Comparison of ENCODE assay signal across 8 cellular contexts in the genomic region with DNA sequence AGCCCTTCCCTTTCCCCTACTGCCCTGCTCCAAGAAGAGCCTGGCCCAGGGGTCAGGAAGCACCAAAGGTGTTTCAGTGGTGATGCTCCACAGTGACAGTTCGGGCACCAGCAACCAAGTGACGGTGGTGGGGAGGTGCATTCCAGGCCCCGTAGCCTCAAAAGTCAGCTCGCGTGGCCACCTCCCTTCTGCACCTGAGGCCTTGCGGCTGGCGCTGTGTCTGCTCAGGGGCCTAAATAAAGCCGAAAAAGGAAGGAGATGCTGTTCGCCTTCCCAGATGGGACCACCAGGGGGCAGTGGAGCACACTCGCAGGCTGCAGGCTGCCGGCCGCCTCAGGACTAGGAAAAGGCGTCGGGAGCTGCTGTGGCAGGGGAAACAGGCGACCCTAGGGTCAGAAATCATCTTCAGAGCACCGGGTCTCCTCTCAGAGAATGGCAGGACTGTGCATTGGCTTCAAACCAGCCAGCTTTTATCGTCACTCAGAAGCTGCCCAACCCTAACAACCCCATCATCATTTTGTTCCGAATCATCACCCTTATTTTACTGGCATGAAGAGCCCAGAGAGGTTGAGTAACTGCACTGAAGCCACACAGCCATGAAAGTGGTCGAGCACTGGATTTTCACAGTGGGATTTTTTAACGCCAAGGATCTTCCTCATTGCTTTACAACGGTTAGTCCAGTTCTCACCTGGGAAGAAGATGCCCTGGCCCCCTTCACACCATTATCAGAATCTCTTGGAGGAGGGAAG.
DNase-seq lines count a peak whose midpoint lies in the region; ATAC-seq and TF ChIP-seq lines count a peak whose summit lies in the region.

No MANE protein-coding gene starts in this region.

- no peak overlapping the region for H3K27ac ChIP-seq in left ventricle myocardium inferior (replicated peaks)

- H3K4me1 ChIP-seq in left ventricle myocardium inferior, result no peaks in the 10 kb centered on the region

- DNase-seq in AG08395 (ENCODE audit: low spot score) (peak; percentile 33), NCI-H2227 treated with DMSO at 0.1 percent for 48 hours (lab: John Stamatoyannopoulos, UW) (peak; percentile 52), activated T-cell treated with anti-CD3 and anti-CD28 coated beads for 48 hours (ENCODE audit: low read depth) (peak; percentile 40), left ventricle myocardium inferior (peak; percentile 45), sciatic nerve (ENCODE audit: low spot score) (peak; percentile 73), NK-92 (lab: John Stamatoyannopoulos, UW; ENCODE audit: unreplicated experiment) (no peak)

- intact Hi-C loops in left ventricle myocardium inferior (cut with micrococcal nuclease) (no loop called here), sciatic nerve (cut with DNase I) (no loop called here)

- no peaks in the 10 kb centered on the region for H3K36me3 ChIP-seq in left ventricle myocardium inferior

- no peak overlapping the region for H3K4me3 ChIP-seq in left ventricle myocardium inferior

- peaks cover 50% of the 10 kb centered on the region for H3K27me3 ChIP-seq in left ventricle myocardium inferior (ENCODE audit: low read depth)

- no peaks in the 10 kb centered on the region for H3K9me3 ChIP-seq in left ventricle myocardium inferior (replicated peaks)

- ATAC-seq in GM18498 (IDR thresholded peaks at IDR 0.05; ENCODE audit: unreplicated experiment) (peak; percentile 82), HG02973 (IDR thresholded peaks at IDR 0.05; ENCODE audit: unreplicated experiment) (peak; percentile 76), sciatic nerve (no peak)

- TF ChIP-seq CTCF in left ventricle myocardium inferior (IDR thresholded peaks at IDR 0.05; ENCODE audit: borderline replicate concordance), result peak; percentile 77
